23 cellular contexts compared by ENCODE assay signal in genomic region chr4:148814030-148814429, GRCh38.
DNase-seq lines count a peak whose midpoint lies in the region; ATAC-seq, FAIRE-seq and TF ChIP-seq lines count a peak whose summit lies in the region.
"Had no signal": no experiment of that assay in that cellular context is flagged by ENCODE, and none has a peak within 500 bp of the region (broad histone marks: within the 10 kb centered on the region; RNA-seq: fewer than 3 reads in every experiment).

No MANE protein-coding gene starts in this region.

- ATAC-seq in pancreas, result peak in 3 of 4 donors; percentile 55 to 60 (median 55)
- ATAC-seq: A549 had no signal

- intact Hi-C loops in mammary epithelial cell (cut with micrococcal nuclease), result no loop called here
- intact Hi-C loops in pancreas (cut with DNase I), result no loop called here
- intact Hi-C loops in cardiac septum (cut with DNase I), result no loop called here

- BruUV-seq in mammary epithelial cell (replicated peaks; lab: Mats Ljungman, UMichigan), result no TSS peak

- no peaks in the 10 kb centered on the region for H3K36me3 ChIP-seq in mammary epithelial cell (ENCODE audit: insufficient read depth, low read length)
- no peaks in the 10 kb centered on the region for H3K36me3 ChIP-seq in keratinocyte (ENCODE audit: control insufficient read depth in 2 of 2, extremely low read depth in 1 of 2, insufficient read depth in 2 of 2, low read length in 2 of 2)
- H3K36me3 ChIP-seq in pancreas, result no peaks in the 10 kb centered on the region

- H3K79me2 ChIP-seq in mammary epithelial cell (ENCODE audit: insufficient read depth, low read length) (no peaks in the 10 kb centered on the region), keratinocyte (ENCODE audit: control insufficient read depth, insufficient read depth, low read length) (no peaks in the 10 kb centered on the region)

- H3K4me1 ChIP-seq in mammary epithelial cell (ENCODE audit: insufficient read depth, low read length) (peaks cover 17% of the 10 kb centered on the region), keratinocyte (ENCODE audit: control insufficient read depth, extremely low read depth, insufficient read depth, low read length) (peaks cover 15% of the 10 kb centered on the region), pancreas (peaks cover 0 to 6% (median 2%) of the 10 kb centered on the region in 3 donors)
- H3K4me1 ChIP-seq: A549 had no signal

- H3K4me2 ChIP-seq in mammary epithelial cell (ENCODE audit: insufficient read depth, low read depth, low read length) (peak overlapping the region; percentile 64), keratinocyte (ENCODE audit: control insufficient read depth, extremely low read depth, insufficient read depth, low read depth, low read length) (peak overlapping the region; percentile 29)
- H3K4me2 ChIP-seq: A549, KMS-11 had no signal

- TF ChIP-seq CTCF in mammary epithelial cell (conservative IDR thresholded peaks at IDR 0.05 in 1 of 2, IDR thresholded peaks at IDR 0.05 in 1 of 2; ENCODE audit: extremely low read depth in 1 of 2, insufficient read depth in 1 of 2, low read depth in 1 of 2, low read length in 2 of 2) (no peak), keratinocyte (optimal IDR thresholded peaks at IDR 0.05 in 1 of 3, IDR thresholded peaks at IDR 0.05 in 1 of 3, conservative IDR thresholded peaks at IDR 0.05 in 1 of 3; ENCODE audit: extremely low read depth in 1 of 3, insufficient read depth in 2 of 3, low read length in 3 of 3) (no peak), pancreas (IDR thresholded peaks at IDR 0.05) (no peak)

- H3K9me3 ChIP-seq in mammary epithelial cell (replicated peaks; ENCODE audit: insufficient read depth, low read length), result no peaks in the 10 kb centered on the region
- no peaks in the 10 kb centered on the region for H3K9me3 ChIP-seq in keratinocyte (ENCODE audit: control insufficient read depth, low read depth, low read length)
- H3K9me3 ChIP-seq in pancreas, result no peaks in the 10 kb centered on the region
- H3K9me3 ChIP-seq: A549 had no signal

- H3K27me3 ChIP-seq in mammary epithelial cell (ENCODE audit: insufficient read depth, low read length), result no peaks in the 10 kb centered on the region
- no peaks in the 10 kb centered on the region for H3K27me3 ChIP-seq in keratinocyte (ENCODE audit: control insufficient read depth, extremely low read depth, insufficient read depth, low read length)
- no peaks in the 10 kb centered on the region for H3K27me3 ChIP-seq in pancreas

- peak; percentile 78 for FAIRE-seq in keratinocyte (lab: Jason Lieb, UNC)
- no peak for FAIRE-seq in pancreas (lab: Jason Lieb, UNC)
- FAIRE-seq: A549, G401.6, GM12892, GM18507 had no signal

- WGBS in mammary epithelial cell (ENCODE audit: low coverage, missing lambda C conversion rate), result 0% methylated on average over 1 of the region's 1 CpG
- WGBS in pancreas, 2 donors, result 21 to 24% methylated on average over 1 of the region's 1 CpG

- TF ChIP-seq EP300 in Ishikawa (IDR thresholded peaks at IDR 0.05; ENCODE audit: borderline replicate concordance), result peak; percentile 38; the same call in 1 of the 2 replicates

- H2AFZ ChIP-seq in mammary epithelial cell (ENCODE audit: low read depth, low read length) (peak overlapping the region; percentile 67), keratinocyte (ENCODE audit: control insufficient read depth, low read length) (no peak overlapping the region)

- no peaks in the 10 kb centered on the region for H4K20me1 ChIP-seq in mammary epithelial cell (ENCODE audit: insufficient read depth, low read length)
- no peaks in the 10 kb centered on the region for H4K20me1 ChIP-seq in keratinocyte (ENCODE audit: control insufficient read depth, extremely low read depth, insufficient read depth, low read length)

- H3K4me3 ChIP-seq in mammary epithelial cell (replicated peaks in 1 of 3; ENCODE audit: insufficient read depth in 1 of 3, low read depth in 2 of 3, low read length in 3 of 3) (no peak overlapping the region), keratinocyte (ENCODE audit: control insufficient read depth in 2 of 3, extremely low read depth in 1 of 3, insufficient read depth in 2 of 3, low read depth in 1 of 3, low read length in 3 of 3) (no peak overlapping the region), pancreas (no peak overlapping the region)
- H3K4me3 ChIP-seq: A549, SK-N-MC had no signal

- dilution Hi-C loops in mammary epithelial cell (cut with HindIII; ENCODE audit: low sequenced_read_pairs) (no loop called here), keratinocyte (cut with MboI; ENCODE audit: extremely low pct_ligation_motif_present, low sequenced_read_pairs) (no loop called here)

- CTCF ChIA-PET in mammary epithelial cell (lab: Charles Lee; ENCODE audit: low non-redundant PET), result no interaction called here

- no peaks in the 10 kb centered on the region for H3K9me1 ChIP-seq in keratinocyte (ENCODE audit: control insufficient read depth, extremely low read depth, insufficient read depth, low read length)

- H3K27ac ChIP-seq in mammary epithelial cell (ENCODE audit: insufficient read depth, low read depth, low read length) (peak overlapping the region; percentile 88), keratinocyte (ENCODE audit: control insufficient read depth, insufficient read depth, low read length) (peak overlapping the region; percentile 37), pancreas (no peak overlapping the region)
- H3K27ac ChIP-seq: A549, KMS-11, SK-N-MC had no signal

- H3K9ac ChIP-seq in mammary epithelial cell (ENCODE audit: insufficient read depth, low read length) (peak overlapping the region; percentile 10), keratinocyte (ENCODE audit: control insufficient read depth, extremely low read depth, insufficient read depth, low read length) (no peak overlapping the region)
- H3K9ac ChIP-seq: KMS-11 had no signal

- peak; percentile 87 for DNase-seq in mammary epithelial cell
- peak; percentile 30 for DNase-seq in keratinocyte (ENCODE audit: low read depth, low spot score)
- DNase-seq in pancreas, result peak in 4 of 6 donors; percentile 7 to 52 (median 34)
- no peak for DNase-seq in amniotic stem cell (lab: John Stamatoyannopoulos, UW)
- no peak for DNase-seq in HUDEP-2 (lab: John Stamatoyannopoulos, UW; ENCODE audit: unreplicated experiment in 76 of 76)
- no peak for DNase-seq in cardiac septum (ENCODE audit: low spot score)
- no peak for DNase-seq in NOMO-1 treated with dmso at 0.1 percent for 144 hours (lab: John Stamatoyannopoulos, UW; ENCODE audit: unreplicated experiment)
- DNase-seq: CD4-positive, CD25-positive, alpha-beta regulatory T cell; DMS 273 treated with DMSO at 0.1 percent for 48 hours; GOT3; HCEC 1CT; NCI-H1105; NCI-H2029 treated with DMSO at 0.1 percent for 48 hours; NCI-H226; NCI-H524 treated with DMSO at 0.1 percent for 48 hours; SHP77 treated with DMSO at 0.1 percent for 48 hours had no signal

- TF ChIP-seq RAD21 in Ishikawa (IDR thresholded peaks at IDR 0.05; ENCODE audit: low read depth), result no peak

- in situ Hi-C loops in mammary epithelial cell (cut with MboI; ENCODE audit: low sequenced_read_pairs in 2 of 2), result no loop called here

TF ChIP-seq in Ishikawa, 13 proteins besides CTCF, POLR2A, EP300 and RAD21:
- no peak for TF ChIP-seq USF1 (IDR thresholded peaks at IDR 0.05)
- peak; percentile 78 for TF ChIP-seq NFIC (IDR thresholded peaks at IDR 0.05)
TF ChIP-seq in Ishikawa: peak in this region for 1.

Comparison
In these comparisons a context has a peak if more than half of its experiments do, and no peak if none do; other contexts are left out.
1. DNase-seq: peak in mammary epithelial cell (single experiment), keratinocyte (single experiment) and pancreas (4 of 6); none in amniotic stem cell (single experiment), HUDEP-2 (0 of 76), cardiac septum (single experiment) and NOMO-1 treated with dmso at 0.1 percent for 144 hours (single experiment).
2. H3K27ac ChIP-seq: peak in mammary epithelial cell (single experiment) and keratinocyte (single experiment); none in pancreas (0 of 4).